Comparison of ENCODE assay signal across 19 cellular contexts in the genomic region with DNA sequence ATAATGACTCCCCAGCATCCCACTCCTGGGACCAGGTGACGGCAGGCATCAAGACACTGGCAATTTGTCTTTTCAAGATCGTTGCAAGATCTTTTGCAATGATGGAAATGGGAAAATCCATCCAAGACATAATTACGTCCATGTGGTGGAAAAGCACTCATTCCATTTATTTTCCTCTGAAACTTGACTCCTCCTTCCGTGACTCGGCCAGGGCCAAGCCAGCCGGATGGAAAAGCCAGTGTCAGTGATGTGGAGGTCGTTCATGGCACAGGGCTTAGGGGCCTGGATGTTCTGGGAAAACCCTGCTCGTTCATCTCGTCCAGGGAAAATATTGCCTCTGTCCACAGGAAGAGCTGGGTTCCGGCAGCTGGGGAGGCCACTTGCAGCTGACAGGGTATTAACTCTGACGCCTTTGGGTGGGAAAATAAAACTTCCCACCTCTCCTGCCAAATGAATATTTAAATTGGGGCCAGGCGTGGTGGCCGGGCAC. TPM values are rescaled to one million over a fixed set of nuclear protein-coding genes. Genes with fewer than 3 reads are reported as not detected.
A peak's percentile ranks its signal among the peaks of the same experiment; 100 is the strongest.
DNase-seq lines count a peak whose midpoint lies in the region; ATAC-seq and TF ChIP-seq lines count a peak whose summit lies in the region.
"Had no signal": no experiment of that assay in that cellular context is flagged by ENCODE, and none has a peak within 500 bp of the region (broad histone marks: within the 10 kb centered on the region; RNA-seq: fewer than 3 reads in every experiment).

No MANE protein-coding gene starts in this region.

- H3K36me3 ChIP-seq in BLaER1 treated with 17β-estradiol and CSF1 and Interleukin-3, amounts not matched to agents 10 nM and 100 nM, result no peaks in the 10 kb centered on the region
- H3K36me3 ChIP-seq in left ventricle myocardium inferior (no peaks in the 10 kb centered on the region), stomach smooth muscle (ENCODE audit: control insufficient read depth in 2 of 2, insufficient read depth in 2 of 2, low read length in 2 of 2) (no peaks in the 10 kb centered on the region)
- H3K36me3 ChIP-seq: BE2C, neural progenitor cell had no signal

- TF ChIP-seq CTCF in left ventricle myocardium inferior (IDR thresholded peaks at IDR 0.05; ENCODE audit: borderline replicate concordance), result no peak

- H3K27ac ChIP-seq in BLaER1 treated with 17β-estradiol and CSF1 and Interleukin-3, amounts not matched to agents 10 nM and 100 nM, result peak overlapping the region in 1 of 11 experiments; percentile 65; a peak in 1 of 22 replicates
- H3K27ac ChIP-seq in caudate nucleus (ENCODE audit: low read depth, low read length) (peak overlapping the region; percentile 94), left ventricle myocardium inferior (replicated peaks) (peak overlapping the region; percentile 91), stomach smooth muscle (ENCODE audit: low read length) (peak overlapping the region; percentile 24)
- H3K27ac ChIP-seq: neural progenitor cell had no signal

- peak overlapping the region in 8 of 11 experiments; percentile 7 to 82 (median 64); a peak in 16 of 22 replicates for H3K4me2 ChIP-seq in BLaER1 treated with 17β-estradiol and CSF1 and Interleukin-3, amounts not matched to agents 10 nM and 100 nM
- H3K4me2 ChIP-seq: neural progenitor cell had no signal

- H3K4me3 ChIP-seq in BLaER1 treated with 17β-estradiol and CSF1 and Interleukin-3, amounts not matched to agents 10 nM and 100 nM, result no peak overlapping the region
- H3K4me3 ChIP-seq in left ventricle myocardium inferior, result no peak overlapping the region
- H3K4me3 ChIP-seq in stomach smooth muscle (ENCODE audit: low read length in 2 of 2), result no peak overlapping the region
- H3K4me3 ChIP-seq: lung, neural progenitor cell had no signal

- ATAC-seq in HG02678 (IDR thresholded peaks at IDR 0.05; ENCODE audit: unreplicated experiment) (no peak), GM21360 (IDR thresholded peaks at IDR 0.05; ENCODE audit: unreplicated experiment) (no peak)
- ATAC-seq: Panc1; stimulated activated naive CD8-positive, alpha-beta T cell treated with anti-CD3 and anti-CD28 coated beads, Interleukin-15, Interleukin-2, amounts not matched to agents 100 U/mL and 50 U/mL, for 24 hours had no signal

- no peaks in the 10 kb centered on the region for H4K20me1 ChIP-seq in BLaER1 treated with 17β-estradiol and CSF1 and Interleukin-3, amounts not matched to agents 10 nM and 100 nM

- intact Hi-C loops in left ventricle myocardium inferior (cut with micrococcal nuclease), result no loop called here

- peaks cover 27 to 61% (median 54%) of the 10 kb centered on the region in 10 experiments for H3K4me1 ChIP-seq in BLaER1 treated with 17β-estradiol and CSF1 and Interleukin-3, amounts not matched to agents 10 nM and 100 nM
- H3K4me1 ChIP-seq in left ventricle myocardium inferior, result peaks cover 74% of the 10 kb centered on the region
- peaks cover 44% of the 10 kb centered on the region for H3K4me1 ChIP-seq in stomach smooth muscle (ENCODE audit: control insufficient read depth, insufficient read depth, low read length)
- H3K4me1 ChIP-seq: neural progenitor cell had no signal

- DNase-seq in caudate nucleus (lab: John Stamatoyannopoulos, UW), result no peak
- peak; percentile 40 for DNase-seq in left ventricle myocardium inferior
- DNase-seq in NCI-H1436 (lab: John Stamatoyannopoulos, UW), result no peak
- no peak for DNase-seq in stimulated activated CD4-positive, alpha-beta T cell treated with anti-CD3 and anti-CD28 coated beads, Interleukin-4, amount 100 ng/mL, for 4 hours
- DNase-seq: activated CD4-positive, CD25-positive, alpha-beta regulatory T cell; activated CD8-positive, alpha-beta memory T cell treated with anti-CD3 and anti-CD28 coated beads, Interleukin-2, amount 50 U/mL, for 4 hours; activated naive CD4-positive, alpha-beta T cell treated with Interleukin-2 at 50 U/mL for 16 hours; BE2C; hippocampal formation; NCI-H2029; stimulated activated naive CD8-positive, alpha-beta T cell treated with anti-CD3 and anti-CD28 coated beads, Interleukin-15, Interleukin-2, amounts not matched to agents 100 U/mL and 50 U/mL, for 24 hours; T-helper 1 cell had no signal

- peaks cover 0 to 8% (median 0%) of the 10 kb centered on the region in 11 experiments; a peak in 2 of 22 replicates for H3K9me3 ChIP-seq in BLaER1 treated with 17β-estradiol and CSF1 and Interleukin-3, amounts not matched to agents 10 nM and 100 nM (replicated peaks in 1 of 11)
- H3K9me3 ChIP-seq in left ventricle myocardium inferior (replicated peaks), result no peaks in the 10 kb centered on the region
- H3K9me3 ChIP-seq in stomach smooth muscle (ENCODE audit: control insufficient read depth in 2 of 2, low read length in 2 of 2), result no peaks in the 10 kb centered on the region
- H3K9me3 ChIP-seq: BE2C had no signal

- no peaks in the 10 kb centered on the region for H3K27me3 ChIP-seq in BLaER1 treated with 17β-estradiol and CSF1 and Interleukin-3, amounts not matched to agents 10 nM and 100 nM
- H3K27me3 ChIP-seq in left ventricle myocardium inferior (ENCODE audit: low read depth) (no peaks in the 10 kb centered on the region), stomach smooth muscle (ENCODE audit: control insufficient read depth in 1 of 2, insufficient read depth in 2 of 2, low read length in 2 of 2) (no peaks in the 10 kb centered on the region)
- H3K27me3 ChIP-seq: BE2C, neural progenitor cell had no signal

- H3K9ac ChIP-seq in BLaER1 treated with 17β-estradiol and CSF1 and Interleukin-3, amounts not matched to agents 10 nM and 100 nM, result no peak overlapping the region
- no peak overlapping the region for H3K9ac ChIP-seq in stomach smooth muscle (ENCODE audit: low read length in 2 of 2)
- H3K9ac ChIP-seq: neural progenitor cell had no signal

RNA-seq across cellular contexts. Expression of a gene that starts 46.2 kb away (rescaled TPM):
- 32.7 TPM for total RNA-seq in left ventricle myocardium inferior
